In the genomic region with DNA sequence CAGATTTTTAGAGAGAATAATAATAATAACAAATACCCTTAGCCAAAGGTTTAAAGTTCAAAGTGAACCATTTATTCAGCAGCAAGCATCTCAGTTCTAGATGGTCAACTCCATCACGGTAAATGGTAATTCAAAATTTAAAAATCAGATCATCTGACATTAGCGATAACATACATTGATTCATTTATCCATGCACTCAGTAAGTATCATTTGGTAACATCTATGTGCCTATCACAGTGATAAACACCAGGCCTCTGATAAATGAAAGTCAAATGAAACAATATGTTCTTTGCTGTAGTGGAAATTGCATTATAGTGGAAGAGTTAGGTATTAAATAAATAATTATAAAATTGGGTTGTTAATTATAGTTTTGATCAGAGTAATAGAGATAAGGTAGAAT, we compare ENCODE assay signal across 33 cellular contexts.
"Had no signal": no experiment of that assay in that cellular context is flagged by ENCODE, and none has a peak within 500 bp of the region (broad histone marks: within the 10 kb centered on the region; RNA-seq: fewer than 3 reads in every experiment).

No MANE protein-coding gene starts in this region.

- H3K27me3 ChIP-seq: MG63 had no signal

- DNase-seq: Karpas-422, Kasumi-1, MG63, MM.1S, MV-4-11, NCI-H1048, NCI-H1092, NCI-H1092 treated with DMSO at 0.1 percent for 48 hours, NCI-H1105, NCI-H1105 treated with DMSO at 0.1 percent for 48 hours, NCI-H1417, NCI-H1417 treated with DMSO at 0.1 percent for 48 hours, NCI-H1436, NCI-H1436 treated with DMSO at 0.1 percent for 48 hours, NCI-H146, NCI-H1694, NCI-H1694 treated with DMSO at 0.1 percent for 48 hours, NCI-H187, NCI-H187 treated with DMSO at 0.1 percent for 48 hours, NCI-H1930, NCI-H2029, NCI-H2029 treated with DMSO at 0.1 percent for 48 hours, NCI-H2081, NCI-H2081 treated with DMSO at 0.1 percent for 48 hours, NCI-H2107, NCI-H2171, NCI-H2227 treated with DMSO at 0.1 percent for 48 hours, NCI-H226, NCI-H345, NCI-H446 treated with DMSO at 0.1 percent for 48 hours, NCI-H510A, NCI-H510A treated with DMSO at 0.1 percent for 48 hours had no signal

- H3K36me3 ChIP-seq: MG63 had no signal

- H3K4me2 ChIP-seq: KMS-11 had no signal

- H3K9me3 ChIP-seq: MG63 had no signal

- H3K4me3 ChIP-seq: MG63 had no signal

- H3K27ac ChIP-seq: KMS-11 had no signal

- H3K9ac ChIP-seq: KMS-11 had no signal
